In the genomic region with DNA sequence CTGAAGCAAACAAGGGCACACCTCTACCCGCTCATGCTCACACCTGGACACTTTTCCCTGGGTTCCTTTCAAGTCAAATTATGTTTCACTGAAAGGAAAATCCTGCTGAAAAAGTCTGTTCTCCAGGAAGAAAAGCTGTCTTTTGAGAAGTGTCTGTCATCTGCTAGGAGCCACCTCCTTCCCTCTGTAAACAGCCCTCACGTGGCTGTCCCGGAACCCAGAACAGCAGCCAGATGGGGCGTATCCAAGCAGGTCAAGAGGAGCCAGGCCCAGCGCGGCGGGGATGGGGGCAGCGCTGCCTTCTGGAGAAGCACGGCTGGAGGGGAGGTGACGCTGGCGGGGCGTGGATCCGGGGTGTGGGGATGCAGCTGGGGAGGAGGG, we compare ENCODE assay signal across 1 cellular context.
TF ChIP-seq lines count a peak whose summit lies in the region.

A gene (minus strand): TSS at position 162 of the 381 bp plus-strand sequence. CDS start 205 bp downstream, outside the sequence.

TF ChIP-seq in HepG2, 621 proteins besides CTCF, POLR2A, EP300 and RAD21 (continues in another document):
- no peak for TF ChIP-seq GZF1 (CRISPR knock-in tag; IDR thresholded peaks at IDR 0.05)
- TF ChIP-seq ZNF224 (CRISPR knock-in tag; IDR thresholded peaks at IDR 0.05), result no peak
- TF ChIP-seq, protein P1, sequence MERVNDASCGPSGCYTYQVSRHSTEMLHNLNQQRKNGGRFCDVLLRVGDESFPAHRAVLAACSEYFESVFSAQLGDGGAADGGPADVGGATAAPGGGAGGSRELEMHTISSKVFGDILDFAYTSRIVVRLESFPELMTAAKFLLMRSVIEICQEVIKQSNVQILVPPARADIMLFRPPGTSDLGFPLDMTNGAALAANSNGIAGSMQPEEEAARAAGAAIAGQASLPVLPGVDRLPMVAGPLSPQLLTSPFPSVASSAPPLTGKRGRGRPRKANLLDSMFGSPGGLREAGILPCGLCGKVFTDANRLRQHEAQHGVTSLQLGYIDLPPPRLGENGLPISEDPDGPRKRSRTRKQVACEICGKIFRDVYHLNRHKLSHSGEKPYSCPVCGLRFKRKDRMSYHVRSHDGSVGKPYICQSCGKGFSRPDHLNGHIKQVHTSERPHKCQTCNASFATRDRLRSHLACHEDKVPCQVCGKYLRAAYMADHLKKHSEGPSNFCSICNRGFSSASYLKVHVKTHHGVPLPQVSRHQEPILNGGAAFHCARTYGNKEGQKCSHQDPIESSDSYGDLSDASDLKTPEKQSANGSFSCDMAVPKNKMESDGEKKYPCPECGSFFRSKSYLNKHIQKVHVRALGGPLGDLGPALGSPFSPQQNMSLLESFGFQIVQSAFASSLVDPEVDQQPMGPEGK (CRISPR knock-in tag; IDR thresholded peaks at IDR 0.05), result peak; percentile 39; the same call in 1 of the 2 replicates
- TF ChIP-seq, protein P2, sequence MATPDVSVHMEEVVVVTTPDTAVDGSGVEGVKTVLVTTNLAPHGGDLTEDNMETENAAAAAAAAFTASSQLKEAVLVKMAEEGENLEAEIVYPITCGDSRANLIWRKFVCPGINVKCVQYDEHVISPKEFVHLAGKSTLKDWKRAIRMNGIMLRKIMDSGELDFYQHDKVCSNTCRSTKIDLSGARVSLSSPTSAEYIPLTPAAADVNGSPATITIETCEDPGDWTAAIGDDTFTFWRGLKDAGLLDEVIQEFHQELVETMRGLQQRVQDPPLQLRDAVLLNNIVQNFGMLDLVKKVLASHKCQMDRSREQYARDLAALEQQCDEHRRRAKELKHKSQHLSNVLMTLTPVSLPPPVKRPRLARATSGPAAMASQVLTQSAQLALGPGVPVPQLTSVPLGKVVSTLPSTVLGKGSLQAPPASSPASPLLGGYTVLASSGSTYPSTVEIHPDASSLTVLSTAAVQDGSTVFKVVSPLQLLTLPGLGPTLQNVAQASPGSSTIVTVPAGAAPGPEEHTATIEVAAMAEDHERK (CRISPR knock-in tag; IDR thresholded peaks at IDR 0.05; ENCODE audit: low read depth), result no peak
- TF ChIP-seq, protein P3, sequence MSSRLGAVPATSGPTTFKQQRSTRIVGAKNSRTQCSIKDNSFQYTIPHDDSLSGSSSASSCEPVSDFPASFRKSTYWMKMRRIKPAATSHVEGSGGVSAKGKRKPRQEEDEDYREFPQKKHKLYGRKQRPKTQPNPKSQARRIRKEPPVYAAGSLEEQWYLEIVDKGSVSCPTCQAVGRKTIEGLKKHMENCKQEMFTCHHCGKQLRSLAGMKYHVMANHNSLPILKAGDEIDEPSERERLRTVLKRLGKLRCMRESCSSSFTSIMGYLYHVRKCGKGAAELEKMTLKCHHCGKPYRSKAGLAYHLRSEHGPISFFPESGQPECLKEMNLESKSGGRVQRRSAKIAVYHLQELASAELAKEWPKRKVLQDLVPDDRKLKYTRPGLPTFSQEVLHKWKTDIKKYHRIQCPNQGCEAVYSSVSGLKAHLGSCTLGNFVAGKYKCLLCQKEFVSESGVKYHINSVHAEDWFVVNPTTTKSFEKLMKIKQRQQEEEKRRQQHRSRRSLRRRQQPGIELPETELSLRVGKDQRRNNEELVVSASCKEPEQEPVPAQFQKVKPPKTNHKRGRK (CRISPR knock-in tag; IDR thresholded peaks at IDR 0.05), result no peak
- TF ChIP-seq KLF6 (CRISPR knock-in tag; IDR thresholded peaks at IDR 0.05), result no peak
- no peak for TF ChIP-seq HNF4A (CRISPR knock-in tag; IDR thresholded peaks at IDR 0.05)
- TF ChIP-seq YEATS2 (CRISPR knock-in tag; IDR thresholded peaks at IDR 0.05; ENCODE audit: borderline replicate concordance), result no peak
- TF ChIP-seq FOXK2 (IDR thresholded peaks at IDR 0.05), result peak; percentile 80; the same call in 1 of the 2 replicates
- TF ChIP-seq, protein P4, sequence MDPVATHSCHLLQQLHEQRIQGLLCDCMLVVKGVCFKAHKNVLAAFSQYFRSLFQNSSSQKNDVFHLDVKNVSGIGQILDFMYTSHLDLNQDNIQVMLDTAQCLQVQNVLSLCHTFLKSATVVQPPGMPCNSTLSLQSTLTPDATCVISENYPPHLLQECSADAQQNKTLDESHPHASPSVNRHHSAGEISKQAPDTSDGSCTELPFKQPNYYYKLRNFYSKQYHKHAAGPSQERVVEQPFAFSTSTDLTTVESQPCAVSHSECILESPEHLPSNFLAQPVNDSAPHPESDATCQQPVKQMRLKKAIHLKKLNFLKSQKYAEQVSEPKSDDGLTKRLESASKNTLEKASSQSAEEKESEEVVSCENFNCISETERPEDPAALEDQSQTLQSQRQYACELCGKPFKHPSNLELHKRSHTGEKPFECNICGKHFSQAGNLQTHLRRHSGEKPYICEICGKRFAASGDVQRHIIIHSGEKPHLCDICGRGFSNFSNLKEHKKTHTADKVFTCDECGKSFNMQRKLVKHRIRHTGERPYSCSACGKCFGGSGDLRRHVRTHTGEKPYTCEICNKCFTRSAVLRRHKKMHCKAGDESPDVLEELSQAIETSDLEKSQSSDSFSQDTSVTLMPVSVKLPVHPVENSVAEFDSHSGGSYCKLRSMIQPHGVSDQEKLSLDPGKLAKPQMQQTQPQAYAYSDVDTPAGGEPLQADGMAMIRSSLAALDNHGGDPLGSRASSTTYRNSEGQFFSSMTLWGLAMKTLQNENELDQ (CRISPR knock-in tag; IDR thresholded peaks at IDR 0.05; ENCODE audit: borderline replicate concordance), result no peak
- TF ChIP-seq ZNF850 (CRISPR knock-in tag; conservative IDR thresholded peaks at IDR 0.05), result no peak
- TF ChIP-seq, protein P5, sequence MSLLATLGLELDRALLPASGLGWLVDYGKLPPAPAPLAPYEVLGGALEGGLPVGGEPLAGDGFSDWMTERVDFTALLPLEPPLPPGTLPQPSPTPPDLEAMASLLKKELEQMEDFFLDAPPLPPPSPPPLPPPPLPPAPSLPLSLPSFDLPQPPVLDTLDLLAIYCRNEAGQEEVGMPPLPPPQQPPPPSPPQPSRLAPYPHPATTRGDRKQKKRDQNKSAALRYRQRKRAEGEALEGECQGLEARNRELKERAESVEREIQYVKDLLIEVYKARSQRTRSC (CRISPR knock-in tag; IDR thresholded peaks at IDR 0.05; ENCODE audit: low read depth), result no peak
- no peak for TF ChIP-seq ZNF678 (CRISPR knock-in tag; IDR thresholded peaks at IDR 0.05)
- TF ChIP-seq NCOR1 (IDR thresholded peaks at IDR 0.05; ENCODE audit: borderline replicate concordance, low read length), result no peak
- TF ChIP-seq ZMYM3 (CRISPR knock-in tag; IDR thresholded peaks at IDR 0.05), result no peak
- no peak for TF ChIP-seq SKI (IDR thresholded peaks at IDR 0.05; ENCODE audit: partially characterized antibody)
- TF ChIP-seq MAFG (CRISPR knock-in tag; IDR thresholded peaks at IDR 0.05), result no peak
- no peak for TF ChIP-seq MTA1 (CRISPR knock-in tag; IDR thresholded peaks at IDR 0.05; ENCODE audit: borderline replicate concordance)
- no peak for TF ChIP-seq RBM22 (optimal IDR thresholded peaks at IDR 0.05; ENCODE audit: low read length)
- no peak for TF ChIP-seq ZBTB1 (CRISPR knock-in tag; IDR thresholded peaks at IDR 0.05; ENCODE audit: borderline replicate concordance)
- peak; percentile 65; the same call in 1 of the 3 replicates for TF ChIP-seq MXI1 (IDR thresholded peaks at IDR 0.05; ENCODE audit: borderline replicate concordance, low read depth, low read length)
- TF ChIP-seq, protein P6, sequence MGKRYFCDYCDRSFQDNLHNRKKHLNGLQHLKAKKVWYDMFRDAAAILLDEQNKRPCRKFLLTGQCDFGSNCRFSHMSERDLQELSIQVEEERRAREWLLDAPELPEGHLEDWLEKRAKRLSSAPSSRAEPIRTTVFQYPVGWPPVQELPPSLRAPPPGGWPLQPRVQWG (CRISPR knock-in tag; IDR thresholded peaks at IDR 0.05; ENCODE audit: borderline replicate concordance, low read depth), result no peak
- TF ChIP-seq, protein P7, sequence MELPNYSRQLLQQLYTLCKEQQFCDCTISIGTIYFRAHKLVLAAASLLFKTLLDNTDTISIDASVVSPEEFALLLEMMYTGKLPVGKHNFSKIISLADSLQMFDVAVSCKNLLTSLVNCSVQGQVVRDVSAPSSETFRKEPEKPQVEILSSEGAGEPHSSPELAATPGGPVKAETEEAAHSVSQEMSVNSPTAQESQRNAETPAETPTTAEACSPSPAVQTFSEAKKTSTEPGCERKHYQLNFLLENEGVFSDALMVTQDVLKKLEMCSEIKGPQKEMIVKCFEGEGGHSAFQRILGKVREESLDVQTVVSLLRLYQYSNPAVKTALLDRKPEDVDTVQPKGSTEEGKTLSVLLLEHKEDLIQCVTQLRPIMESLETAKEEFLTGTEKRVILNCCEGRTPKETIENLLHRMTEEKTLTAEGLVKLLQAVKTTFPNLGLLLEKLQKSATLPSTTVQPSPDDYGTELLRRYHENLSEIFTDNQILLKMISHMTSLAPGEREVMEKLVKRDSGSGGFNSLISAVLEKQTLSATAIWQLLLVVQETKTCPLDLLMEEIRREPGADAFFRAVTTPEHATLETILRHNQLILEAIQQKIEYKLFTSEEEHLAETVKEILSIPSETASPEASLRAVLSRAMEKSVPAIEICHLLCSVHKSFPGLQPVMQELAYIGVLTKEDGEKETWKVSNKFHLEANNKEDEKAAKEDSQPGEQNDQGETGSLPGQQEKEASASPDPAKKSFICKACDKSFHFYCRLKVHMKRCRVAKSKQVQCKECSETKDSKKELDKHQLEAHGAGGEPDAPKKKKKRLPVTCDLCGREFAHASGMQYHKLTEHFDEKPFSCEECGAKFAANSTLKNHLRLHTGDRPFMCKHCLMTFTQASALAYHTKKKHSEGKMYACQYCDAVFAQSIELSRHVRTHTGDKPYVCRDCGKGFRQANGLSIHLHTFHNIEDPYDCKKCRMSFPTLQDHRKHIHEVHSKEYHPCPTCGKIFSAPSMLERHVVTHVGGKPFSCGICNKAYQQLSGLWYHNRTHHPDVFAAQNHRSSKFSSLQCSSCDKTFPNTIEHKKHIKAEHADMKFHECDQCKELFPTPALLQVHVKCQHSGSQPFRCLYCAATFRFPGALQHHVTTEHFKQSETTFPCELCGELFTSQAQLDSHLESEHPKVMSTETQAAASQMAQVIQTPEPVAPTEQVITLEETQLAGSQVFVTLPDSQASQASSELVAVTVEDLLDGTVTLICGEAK (IDR thresholded peaks at IDR 0.05), result no peak
- TF ChIP-seq, protein P7 (CRISPR knock-in tag; IDR thresholded peaks at IDR 0.05), result no peak
- TF ChIP-seq BRD4 (CRISPR knock-in tag; IDR thresholded peaks at IDR 0.05), result no peak
- TF ChIP-seq BCL6 (CRISPR knock-in tag; IDR thresholded peaks at IDR 0.05), result no peak
- no peak; the same call in 1 of the 2 replicates for TF ChIP-seq RXRA (CRISPR knock-in tag; IDR thresholded peaks at IDR 0.05)
- TF ChIP-seq KAT8 (CRISPR knock-in tag; IDR thresholded peaks at IDR 0.05), result 0 out of 2 replicates have a peak, but pooled peaks have one; percentile 26
- no peak for TF ChIP-seq ZFY (CRISPR knock-in tag; IDR thresholded peaks at IDR 0.05)
- no peak for TF ChIP-seq ZFP62 (CRISPR knock-in tag; IDR thresholded peaks at IDR 0.05)
- TF ChIP-seq ZNF670 (CRISPR knock-in tag; IDR thresholded peaks at IDR 0.05; ENCODE audit: borderline replicate concordance), result no peak
- TF ChIP-seq, protein P8, sequence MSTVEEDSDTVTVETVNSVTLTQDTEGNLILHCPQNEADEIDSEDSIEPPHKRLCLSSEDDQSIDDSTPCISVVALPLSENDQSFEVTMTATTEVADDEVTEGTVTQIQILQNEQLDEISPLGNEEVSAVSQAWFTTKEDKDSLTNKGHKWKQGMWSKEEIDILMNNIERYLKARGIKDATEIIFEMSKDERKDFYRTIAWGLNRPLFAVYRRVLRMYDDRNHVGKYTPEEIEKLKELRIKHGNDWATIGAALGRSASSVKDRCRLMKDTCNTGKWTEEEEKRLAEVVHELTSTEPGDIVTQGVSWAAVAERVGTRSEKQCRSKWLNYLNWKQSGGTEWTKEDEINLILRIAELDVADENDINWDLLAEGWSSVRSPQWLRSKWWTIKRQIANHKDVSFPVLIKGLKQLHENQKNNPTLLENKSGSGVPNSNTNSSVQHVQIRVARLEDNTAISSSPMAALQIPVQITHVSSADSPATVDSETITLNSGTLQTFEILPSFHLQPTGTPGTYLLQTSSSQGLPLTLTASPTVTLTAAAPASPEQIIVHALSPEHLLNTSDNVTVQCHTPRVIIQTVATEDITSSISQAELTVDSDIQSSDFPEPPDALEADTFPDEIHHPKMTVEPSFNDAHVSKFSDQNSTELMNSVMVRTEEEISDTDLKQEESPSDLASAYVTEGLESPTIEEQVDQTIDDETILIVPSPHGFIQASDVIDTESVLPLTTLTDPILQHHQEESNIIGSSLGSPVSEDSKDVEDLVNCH (CRISPR knock-in tag; IDR thresholded peaks at IDR 0.05), result no peak
- TF ChIP-seq, protein P9, sequence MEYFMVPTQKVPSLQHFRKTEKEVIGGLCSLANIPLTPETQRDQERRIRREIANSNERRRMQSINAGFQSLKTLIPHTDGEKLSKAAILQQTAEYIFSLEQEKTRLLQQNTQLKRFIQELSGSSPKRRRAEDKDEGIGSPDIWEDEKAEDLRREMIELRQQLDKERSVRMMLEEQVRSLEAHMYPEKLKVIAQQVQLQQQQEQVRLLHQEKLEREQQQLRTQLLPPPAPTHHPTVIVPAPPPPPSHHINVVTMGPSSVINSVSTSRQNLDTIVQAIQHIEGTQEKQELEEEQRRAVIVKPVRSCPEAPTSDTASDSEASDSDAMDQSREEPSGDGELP (IDR thresholded peaks at IDR 0.05; ENCODE audit: borderline replicate concordance, low read depth), result peak; percentile 57; the same call in 1 of the 2 replicates
